In genomic region chr14:102140027-102140749, GRCh38 we compare ENCODE assay signal across 8 cellular contexts. TPM values are rescaled to one million over a fixed set of nuclear protein-coding genes. Genes with fewer than 3 reads are reported as not detected.
DNase-seq lines count a peak whose midpoint lies in the region; ATAC-seq and TF ChIP-seq lines count a peak whose summit lies in the region.

No MANE protein-coding gene starts in this region.

- intact Hi-C loops in MCF 10A (cut with micrococcal nuclease), result loop anchor here (2.0 kb wide), 1 partner anchor 25 kb away; no protein-coding TSS in a partner anchor

- H3K4me1 Mint-ChIP-seq in T-helper 17 cell, result peaks cover 18% of the 10 kb centered on the region
- peaks cover 19% of the 10 kb centered on the region for H3K4me1 Mint-ChIP-seq in MCF 10A (ENCODE audit: insufficient read depth, unreplicated experiment)

- no peaks in the 10 kb centered on the region for H3K9me3 Mint-ChIP-seq in MCF 10A (ENCODE audit: unreplicated experiment)

- DNase-seq in Ammon's horn (ENCODE audit: low spot score), result peak; percentile 20
- peak; percentile 9 to 17 (median 11) for DNase-seq in T-helper 17 cell
- peak; percentile 35 for DNase-seq in MCF 10A (ENCODE audit: unreplicated experiment)
- DNase-seq in iris pigment epithelial cell (ENCODE audit: low read depth), result peak; percentile 34
- DNase-seq in stimulated activated CD4-positive, alpha-beta T cell treated with anti-CD3 and anti-CD28 coated beads, Interleukin-15, amount 100 ng/mL, for 1 hour (ENCODE audit: low read depth in 1 of 2, low spot score in 1 of 2), result peak; percentile 3 to 8
- no peak for DNase-seq in cerebellar nuclear complex (lab: John Stamatoyannopoulos, UW)

- POLR2A ChIA-PET in MCF 10A (lab: Yijun Ruan, JAX), result interaction anchor here (0.6 to 2.4 kb wide), 24 partner anchors 9 to 380 kb away, joined by 3 to 16 read pairs (median 4); partner anchors contain the start of genes CINP, HSP90AA1, MOK and TECPR2

- H3K27me3 Mint-ChIP-seq in T-helper 17 cell (no peaks in the 10 kb centered on the region), MCF 10A (ENCODE audit: insufficient read depth, unreplicated experiment) (no peaks in the 10 kb centered on the region)

- TF ChIP-seq CTCF in MCF 10A (IDR thresholded peaks at IDR 0.05; ENCODE audit: unreplicated experiment), result no peak

- no peaks in the 10 kb centered on the region for H3K9me3 ChIP-seq in T-helper 17 cell (ENCODE audit: control insufficient read depth, low read length, poor library complexity, severe bottlenecking)

- peak; percentile 22 for ATAC-seq in GM19023 (IDR thresholded peaks at IDR 0.05; ENCODE audit: unreplicated experiment)
- ATAC-seq in HG03280 (IDR thresholded peaks at IDR 0.05; ENCODE audit: unreplicated experiment), result peak; percentile 25
- peak; percentile 29 for ATAC-seq in T-helper 17 cell

- peak overlapping the region; percentile 94 for H3K27ac Mint-ChIP-seq in T-helper 17 cell
- H3K27ac Mint-ChIP-seq in MCF 10A (ENCODE audit: low read depth, unreplicated experiment), result peak overlapping the region; percentile 91

- CTCF ChIA-PET in MCF 10A (lab: Yijun Ruan, JAX), result no interaction called here

- BruUV-seq in MCF 10A (replicated peaks; lab: Mats Ljungman, UMichigan), result TSS peak; percentile 49

- peak overlapping the region; percentile 96 for H3K4me3 Mint-ChIP-seq in T-helper 17 cell
- peak overlapping the region; percentile 97 for H3K4me3 Mint-ChIP-seq in MCF 10A (ENCODE audit: unreplicated experiment)

- no peaks in the 10 kb centered on the region for H3K36me3 Mint-ChIP-seq in T-helper 17 cell (ENCODE audit: low read depth)
- peaks cover 11% of the 10 kb centered on the region for H3K36me3 Mint-ChIP-seq in MCF 10A (ENCODE audit: insufficient read depth, unreplicated experiment)

RNA-seq across cellular contexts. Expression of gene WDR20, which starts 0.5 kb away (rescaled TPM):
- total RNA-seq in T-helper 17 cell (10 to 100 TPM; 45.1 to 50.7 TPM), MCF 10A (2022) (23.8 and 24.8 TPM in 2 replicates)

RNA-seq across cellular contexts. Expression of gene HSP90AA1, which starts 53.3 kb away (rescaled TPM):
- total RNA-seq in T-helper 17 cell, result 100 to 1,000 TPM; 514 to 570 TPM
- 277 and 296 TPM in 2 replicates for total RNA-seq in MCF 10A (2022)

Comparison
In these comparisons a context has a peak if more than half of its experiments do, and no peak if none do; other contexts are left out.
1. DNase-seq: peak in Ammon's horn (single experiment), T-helper 17 cell (3 of 3), MCF 10A (single experiment), iris pigment epithelial cell (single experiment) and stimulated activated CD4-positive, alpha-beta T cell treated with anti-CD3 and anti-CD28 coated beads, Interleukin-15, amount 100 ng/mL, for 1 hour (2 of 2); none in cerebellar nuclear complex (0 of 2).
2. Peak in every context shown above with its lines, with median percentiles within 50 percentile points of each other: ATAC-seq.